ENCODE assay signal across 1 cellular context in genomic region chr11:75264356-75264755, GRCh38.
TF ChIP-seq lines count a peak whose summit lies in the region.

No MANE protein-coding gene starts in this region.

TF ChIP-seq in SK-N-SH treated with all-trans-retinoic acid at 6 μM for 48 hours, 23 proteins besides CTCF, POLR2A, EP300 and RAD21 (continued from another document):
- TF ChIP-seq POU6F1 (CRISPR knock-in tag; IDR thresholded peaks at IDR 0.05; ENCODE audit: borderline replicate concordance, low read depth) = no peak
- no peak for TF ChIP-seq GLIS3 (CRISPR knock-in tag; IDR thresholded peaks at IDR 0.05)
- no peak for TF ChIP-seq CREB5 (CRISPR knock-in tag; IDR thresholded peaks at IDR 0.05; ENCODE audit: low read depth)
- no peak for TF ChIP-seq OSR1 (CRISPR knock-in tag; IDR thresholded peaks at IDR 0.05)
- no peak for TF ChIP-seq SNAI2 (CRISPR knock-in tag; IDR thresholded peaks at IDR 0.05)
- TF ChIP-seq BACH2 (CRISPR knock-in tag; IDR thresholded peaks at IDR 0.05; ENCODE audit: borderline replicate concordance) = no peak
- TF ChIP-seq ISL1 (CRISPR knock-in tag; IDR thresholded peaks at IDR 0.05) = no peak
- TF ChIP-seq TCF4 (CRISPR knock-in tag; IDR thresholded peaks at IDR 0.05; ENCODE audit: borderline replicate concordance) = no peak
